In genomic region chr1:224589006-224589405, GRCh38 we compare ENCODE assay signal across 1 cellular context.
TF ChIP-seq lines count a peak whose summit lies in the region.

No MANE protein-coding gene starts in this region.

TF ChIP-seq in GM23338, 12 proteins besides CTCF, POLR2A, EP300 and RAD21 (continued from another document):
- TF ChIP-seq ZNF462 (CRISPR knock-in tag; IDR thresholded peaks at IDR 0.05) (no peak), EZH2 (IDR thresholded peaks at IDR 0.05; ENCODE audit: low read depth, unreplicated experiment) (no peak), STAT1 (IDR thresholded peaks at IDR 0.05; ENCODE audit: unreplicated experiment) (no peak), ZNF331 (CRISPR knock-in tag; IDR thresholded peaks at IDR 0.05; ENCODE audit: low read depth) (no peak), NANOG (IDR thresholded peaks at IDR 0.05; ENCODE audit: borderline replicate concordance) (no peak)
- TF ChIP-seq, protein P1, sequence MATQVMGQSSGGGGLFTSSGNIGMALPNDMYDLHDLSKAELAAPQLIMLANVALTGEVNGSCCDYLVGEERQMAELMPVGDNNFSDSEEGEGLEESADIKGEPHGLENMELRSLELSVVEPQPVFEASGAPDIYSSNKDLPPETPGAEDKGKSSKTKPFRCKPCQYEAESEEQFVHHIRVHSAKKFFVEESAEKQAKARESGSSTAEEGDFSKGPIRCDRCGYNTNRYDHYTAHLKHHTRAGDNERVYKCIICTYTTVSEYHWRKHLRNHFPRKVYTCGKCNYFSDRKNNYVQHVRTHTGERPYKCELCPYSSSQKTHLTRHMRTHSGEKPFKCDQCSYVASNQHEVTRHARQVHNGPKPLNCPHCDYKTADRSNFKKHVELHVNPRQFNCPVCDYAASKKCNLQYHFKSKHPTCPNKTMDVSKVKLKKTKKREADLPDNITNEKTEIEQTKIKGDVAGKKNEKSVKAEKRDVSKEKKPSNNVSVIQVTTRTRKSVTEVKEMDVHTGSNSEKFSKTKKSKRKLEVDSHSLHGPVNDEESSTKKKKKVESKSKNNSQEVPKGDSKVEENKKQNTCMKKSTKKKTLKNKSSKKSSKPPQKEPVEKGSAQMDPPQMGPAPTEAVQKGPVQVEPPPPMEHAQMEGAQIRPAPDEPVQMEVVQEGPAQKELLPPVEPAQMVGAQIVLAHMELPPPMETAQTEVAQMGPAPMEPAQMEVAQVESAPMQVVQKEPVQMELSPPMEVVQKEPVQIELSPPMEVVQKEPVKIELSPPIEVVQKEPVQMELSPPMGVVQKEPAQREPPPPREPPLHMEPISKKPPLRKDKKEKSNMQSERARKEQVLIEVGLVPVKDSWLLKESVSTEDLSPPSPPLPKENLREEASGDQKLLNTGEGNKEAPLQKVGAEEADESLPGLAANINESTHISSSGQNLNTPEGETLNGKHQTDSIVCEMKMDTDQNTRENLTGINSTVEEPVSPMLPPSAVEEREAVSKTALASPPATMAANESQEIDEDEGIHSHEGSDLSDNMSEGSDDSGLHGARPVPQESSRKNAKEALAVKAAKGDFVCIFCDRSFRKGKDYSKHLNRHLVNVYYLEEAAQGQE (IDR thresholded peaks at IDR 0.05; ENCODE audit: unreplicated experiment): no peak
